ENCODE assay signal across 5 cellular contexts in the genomic region with DNA sequence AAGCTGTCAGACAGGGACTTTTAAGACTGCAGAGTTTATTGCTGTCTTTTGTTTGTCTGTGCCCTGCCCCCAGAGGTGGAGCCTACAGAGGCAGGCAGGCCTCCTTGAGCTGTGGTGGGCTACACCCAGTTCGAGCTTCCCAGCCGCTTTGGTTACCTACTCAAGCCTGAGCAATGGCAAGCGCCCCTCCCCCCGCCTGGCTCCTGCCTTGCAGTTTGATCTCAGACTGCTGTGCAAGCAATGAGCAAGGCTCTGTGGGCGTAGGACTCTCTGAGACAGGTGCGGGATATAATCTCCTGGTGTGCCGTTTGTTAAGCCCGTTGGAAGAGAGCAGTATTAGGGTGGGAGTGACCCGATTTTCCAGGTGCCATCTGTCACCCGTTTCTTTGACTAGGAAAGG.
DNase-seq lines count a peak whose midpoint lies in the region; ATAC-seq and TF ChIP-seq lines count a peak whose summit lies in the region.
"Not testable (repeated sequence)": the region's sequence is repeated elsewhere in the genome, so short reads cannot be mapped to it uniquely, and the experiment has no call there.

No MANE protein-coding gene starts in this region.

- not testable (repeated sequence) for TF ChIP-seq CTCF in WERI-Rb-1 (IDR thresholded peaks at IDR 0.05; ENCODE audit: low read depth, low read length)

- peaks cover 11% of the 10 kb centered on the region for H3K9me3 ChIP-seq in WERI-Rb-1 (ENCODE audit: severe bottlenecking)
- not testable (repeated sequence) for H3K9me3 ChIP-seq in right cardiac atrium (ENCODE audit: control insufficient read depth, low read length)

- 90% methylated on average over 10 of the region's 10 CpGs for WGBS in right cardiac atrium

- not testable (repeated sequence) for H3K4me3 ChIP-seq in Jurkat, Clone E6-1 (ENCODE audit: low read length); WERI-Rb-1 (ENCODE audit: low read depth, low read length); right cardiac atrium (ENCODE audit: low read length)

- not testable (repeated sequence) for H3K36me3 ChIP-seq in WERI-Rb-1

- intact Hi-C loops in left ventricle myocardium superior (cut with micrococcal nuclease); right cardiac atrium (cut with DNase I); posterior vena cava (cut with DNase I): not testable (repeated sequence)

- not testable (repeated sequence) for H3K27me3 ChIP-seq in WERI-Rb-1 (ENCODE audit: insufficient read depth, low read depth, severe bottlenecking); right cardiac atrium (ENCODE audit: control insufficient read depth, insufficient read depth)

- peak; percentile 28 for DNase-seq in Jurkat, Clone E6-1 (ENCODE audit: low read depth, low spot score)
- DNase-seq in WERI-Rb-1 = peak; percentile 13
- DNase-seq in left ventricle myocardium superior = peak; percentile 25
- DNase-seq in right cardiac atrium = peak in 2 of 3 donors; percentile 14 to 23
- DNase-seq in posterior vena cava (ENCODE audit: low spot score) = peak; percentile 76

- not testable (repeated sequence) for H3K4me1 ChIP-seq in right cardiac atrium (ENCODE audit: control insufficient read depth, insufficient read depth, low read length)

- not testable (repeated sequence) for ATAC-seq in left ventricle myocardium superior, right cardiac atrium

- not testable (repeated sequence) for H3K27ac ChIP-seq in WERI-Rb-1; right cardiac atrium (ENCODE audit: low read length)

Comparison
In these comparisons a context has a peak if more than half of its experiments do, and no peak if none do; other contexts are left out.
1. DNase-seq: peak in every context shown above with its lines; median percentile 76 in posterior vena cava; 28 in Jurkat, Clone E6-1; 25 in left ventricle myocardium superior; 18 in right cardiac atrium; 13 in WERI-Rb-1.